Comparison of ENCODE assay signal across 10 cellular contexts in the genomic region with DNA sequence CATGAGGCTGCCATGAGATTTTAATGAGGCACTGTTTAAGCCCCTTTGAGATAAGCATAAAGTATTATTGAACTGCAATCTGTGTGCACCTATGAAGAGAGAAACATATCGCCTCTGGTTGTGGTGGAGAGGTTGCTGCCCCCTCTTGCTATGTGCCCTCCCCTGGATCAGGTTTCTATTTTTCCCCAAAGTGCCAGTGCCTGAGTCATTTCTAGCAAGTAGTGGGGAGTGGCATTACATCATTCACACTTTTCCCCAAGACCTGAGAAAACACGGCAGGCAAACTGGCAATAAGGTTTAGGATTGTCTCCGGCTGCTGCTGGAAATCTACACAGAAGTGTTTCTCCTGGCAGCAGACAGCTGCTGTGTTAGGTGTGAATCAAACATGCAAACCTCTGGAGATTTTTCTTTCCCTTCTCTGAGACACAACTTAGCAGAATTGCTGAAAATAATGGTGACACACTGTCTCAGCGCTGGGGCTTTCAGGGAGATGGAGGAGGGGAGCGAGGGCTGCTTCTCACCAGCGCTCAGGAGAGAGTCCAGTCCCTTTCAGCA. TPM values are rescaled to one million over a fixed set of nuclear protein-coding genes. Genes with fewer than 3 reads are reported as not detected.
DNase-seq lines count a peak whose midpoint lies in the region; ATAC-seq and TF ChIP-seq lines count a peak whose summit lies in the region.
"Had no signal": no experiment of that assay in that cellular context is flagged by ENCODE, and none has a peak within 500 bp of the region (broad histone marks: within the 10 kb centered on the region; RNA-seq: fewer than 3 reads in every experiment).

No MANE protein-coding gene starts in this region.

- TF ChIP-seq CTCF in HEK293 (tag by site-specific recombination; IDR thresholded peaks at IDR 0.05) (no peak), uterus (IDR thresholded peaks at IDR 0.05) (no peak)

- no peak for DNase-seq in CD4-positive, alpha-beta memory T cell
- DNase-seq in activated T-helper 1 cell treated with anti-CD3 and anti-CD28 coated beads, Interleukin-12 subunit alpha, Interleukin-12 subunit beta, Interleukin-2, Interleukin-4 antibody, amounts not matched to agents 30 ng/mL and 10 ng/mL and 1 ng/mL, durations not matched to agents 14 hours and 24 hours and 36 hours (ENCODE audit: low spot score): no peak
- DNase-seq in kidney glomerular epithelial cell (lab: John Stamatoyannopoulos, UW): peak; percentile 19
- no peak for DNase-seq in mesenteric fat pad (ENCODE audit: low spot score)
- DNase-seq in GOT3 (lab: John Stamatoyannopoulos, UW): no peak
- no peak for DNase-seq in uterus
- DNase-seq: OCI-M1 had no signal

- peaks cover 0 to 11% (median 8%) of the 10 kb centered on the region in 8 donors for H3K9me3 Mint-ChIP-seq in CD4-positive, alpha-beta memory T cell
- H3K9me3 Mint-ChIP-seq in activated T-helper 1 cell treated with anti-CD3 and anti-CD28 coated beads, Interleukin-12 subunit alpha, Interleukin-12 subunit beta, Interleukin-2, Interleukin-4 antibody, amounts not matched to agents 30 ng/mL and 10 ng/mL and 1 ng/mL, durations not matched to agents 14 hours and 24 hours and 36 hours: peaks cover 10% of the 10 kb centered on the region

- ATAC-seq in GM21825 (IDR thresholded peaks at IDR 0.05; ENCODE audit: unreplicated experiment): no peak

- no peak overlapping the region for H3K4me3 ChIP-seq in CD4-positive, alpha-beta memory T cell (ENCODE audit: low read length in 2 of 2)
- no peak overlapping the region for H3K4me3 ChIP-seq in HEK293 (ENCODE audit: low read depth, low read length)
- H3K4me3 ChIP-seq in uterus: no peak overlapping the region
- H3K4me3 ChIP-seq: lung had no signal

- POLR2A ChIA-PET in CD4-positive, alpha-beta memory T cell (lab: Charles Lee; ENCODE audit: partially characterized antibody): no interaction called here
- POLR2A ChIA-PET in HEK293 (lab: Yijun Ruan, JAX): no interaction called here

- H3K9me3 ChIP-seq in CD4-positive, alpha-beta memory T cell (ENCODE audit: control insufficient read depth in 1 of 2, low read length in 2 of 2): no peaks in the 10 kb centered on the region
- no peaks in the 10 kb centered on the region for H3K9me3 ChIP-seq in HEK293 (ENCODE audit: control insufficient read depth, insufficient read depth, low read depth, low read length)
- no peaks in the 10 kb centered on the region for H3K9me3 ChIP-seq in uterus

- no peak overlapping the region for H3K4me3 Mint-ChIP-seq in CD4-positive, alpha-beta memory T cell
- H3K4me3 Mint-ChIP-seq in activated T-helper 1 cell treated with anti-CD3 and anti-CD28 coated beads, Interleukin-12 subunit alpha, Interleukin-12 subunit beta, Interleukin-2, Interleukin-4 antibody, amounts not matched to agents 30 ng/mL and 10 ng/mL and 1 ng/mL, durations not matched to agents 14 hours and 24 hours and 36 hours: peak overlapping the region; percentile 81

- intact Hi-C loops in CD4-positive, alpha-beta memory T cell (cut with micrococcal nuclease): loop anchor here (5.0 kb wide), 2 partner anchors 164 to 219 kb away; partner anchors contain the start of gene DHX9
- intact Hi-C loops in activated T-helper 1 cell treated with anti-CD3 and anti-CD28 coated beads, Interleukin-12 subunit alpha, Interleukin-12 subunit beta, Interleukin-2, Interleukin-4 antibody, amounts not matched to agents 30 ng/mL and 10 ng/mL and 1 ng/mL, durations not matched to agents 14 hours and 24 hours and 36 hours (cut with micrococcal nuclease): loop anchor here (5.0 to 10.0 kb wide), 7 partner anchors 371 to 1603 kb away; partner anchors contain the start of genes ARPC5 and SMG7
- intact Hi-C loops in uterus (cut with DNase I; ENCODE audit: low total_unique reads): no loop called here

- H3K36me3 Mint-ChIP-seq in CD4-positive, alpha-beta memory T cell: peaks cover 3% of the 10 kb centered on the region in 2 donors
- H3K36me3 Mint-ChIP-seq in activated T-helper 1 cell treated with anti-CD3 and anti-CD28 coated beads, Interleukin-12 subunit alpha, Interleukin-12 subunit beta, Interleukin-2, Interleukin-4 antibody, amounts not matched to agents 30 ng/mL and 10 ng/mL and 1 ng/mL, durations not matched to agents 14 hours and 24 hours and 36 hours (ENCODE audit: low read depth): peaks cover 6% of the 10 kb centered on the region

- H3K27me3 Mint-ChIP-seq in CD4-positive, alpha-beta memory T cell: peaks cover 2 to 12% of the 10 kb centered on the region in 2 donors
- H3K27me3 Mint-ChIP-seq in activated T-helper 1 cell treated with anti-CD3 and anti-CD28 coated beads, Interleukin-12 subunit alpha, Interleukin-12 subunit beta, Interleukin-2, Interleukin-4 antibody, amounts not matched to agents 30 ng/mL and 10 ng/mL and 1 ng/mL, durations not matched to agents 14 hours and 24 hours and 36 hours (ENCODE audit: insufficient read depth): peaks cover 10% of the 10 kb centered on the region

- H3K27ac ChIP-seq in CD4-positive, alpha-beta memory T cell (ENCODE audit: low read depth, low read length): no peak overlapping the region
- H3K27ac ChIP-seq in HEK293 (ENCODE audit: extremely low read depth, low read depth, low read length) (peak overlapping the region; percentile 70), uterus (peak overlapping the region in 1 of 2 donors; percentile 31)

- no peak for TF ChIP-seq POLR2A in uterus (IDR thresholded peaks at IDR 0.05)

- peaks cover 41% of the 10 kb centered on the region for H3K4me1 ChIP-seq in CD4-positive, alpha-beta memory T cell (ENCODE audit: insufficient read depth, low read length)
- peaks cover 29% of the 10 kb centered on the region for H3K4me1 ChIP-seq in HEK293 (ENCODE audit: control insufficient read depth, insufficient read depth, low read length)
- H3K4me1 ChIP-seq in uterus: no peaks in the 10 kb centered on the region

- H3K27me3 ChIP-seq in CD4-positive, alpha-beta memory T cell (ENCODE audit: insufficient read depth, low read length): no peaks in the 10 kb centered on the region
- no peaks in the 10 kb centered on the region for H3K27me3 ChIP-seq in uterus

- peak overlapping the region in 5 of 7 donors; percentile 2 to 96 (median 57) for H3K27ac Mint-ChIP-seq in CD4-positive, alpha-beta memory T cell
- H3K27ac Mint-ChIP-seq in activated T-helper 1 cell treated with anti-CD3 and anti-CD28 coated beads, Interleukin-12 subunit alpha, Interleukin-12 subunit beta, Interleukin-2, Interleukin-4 antibody, amounts not matched to agents 30 ng/mL and 10 ng/mL and 1 ng/mL, durations not matched to agents 14 hours and 24 hours and 36 hours: peak overlapping the region; percentile 34

- peaks cover 30 to 47% (median 34%) of the 10 kb centered on the region in 4 donors for H3K4me1 Mint-ChIP-seq in CD4-positive, alpha-beta memory T cell
- peaks cover 81% of the 10 kb centered on the region for H3K4me1 Mint-ChIP-seq in activated T-helper 1 cell treated with anti-CD3 and anti-CD28 coated beads, Interleukin-12 subunit alpha, Interleukin-12 subunit beta, Interleukin-2, Interleukin-4 antibody, amounts not matched to agents 30 ng/mL and 10 ng/mL and 1 ng/mL, durations not matched to agents 14 hours and 24 hours and 36 hours (ENCODE audit: low read depth)

- no peaks in the 10 kb centered on the region for H3K36me3 ChIP-seq in CD4-positive, alpha-beta memory T cell (ENCODE audit: insufficient read depth, low read length)
- H3K36me3 ChIP-seq in HEK293 (ENCODE audit: control insufficient read depth in 2 of 2, insufficient read depth in 1 of 2, low read length in 2 of 2): no peaks in the 10 kb centered on the region
- H3K36me3 ChIP-seq in uterus: no peaks in the 10 kb centered on the region

- CTCF ChIA-PET in CD4-positive, alpha-beta memory T cell (lab: Charles Lee; ENCODE audit: partially characterized antibody): interaction anchor here (1.0 to 1.9 kb wide), 2 partner anchors 22 to 165 kb away, joined by 4 to 10 read pairs; no protein-coding TSS in a partner anchor
- CTCF ChIA-PET in HEK293 (lab: Yijun Ruan, JAX): interaction anchor here (0.7 to 6.1 kb wide), 3 partner anchors 15 to 165 kb away, joined by 3 to 41 read pairs (median 4); no protein-coding TSS in a partner anchor

TF ChIP-seq in HEK293, 187 proteins besides CTCF, POLR2A, EP300 and RAD21 (continues in another document):
- TF ChIP-seq, protein P1, sequence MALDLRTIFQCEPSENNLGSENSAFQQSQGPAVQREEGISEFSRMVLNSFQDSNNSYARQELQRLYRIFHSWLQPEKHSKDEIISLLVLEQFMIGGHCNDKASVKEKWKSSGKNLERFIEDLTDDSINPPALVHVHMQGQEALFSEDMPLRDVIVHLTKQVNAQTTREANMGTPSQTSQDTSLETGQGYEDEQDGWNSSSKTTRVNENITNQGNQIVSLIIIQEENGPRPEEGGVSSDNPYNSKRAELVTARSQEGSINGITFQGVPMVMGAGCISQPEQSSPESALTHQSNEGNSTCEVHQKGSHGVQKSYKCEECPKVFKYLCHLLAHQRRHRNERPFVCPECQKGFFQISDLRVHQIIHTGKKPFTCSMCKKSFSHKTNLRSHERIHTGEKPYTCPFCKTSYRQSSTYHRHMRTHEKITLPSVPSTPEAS (tag by site-specific recombination; IDR thresholded peaks at IDR 0.05): peak; percentile 42; the same call in 1 of the 2 replicates
- TF ChIP-seq ZNF610 (tag by site-specific recombination; IDR thresholded peaks at IDR 0.05; ENCODE audit: borderline replicate concordance): no peak; the same call in 1 of the 2 replicates

RNA-seq across cellular contexts. Expression of gene RGS16, which starts 13.6 kb away (rescaled TPM):
- 1 to 10 TPM; 1.3 to 1.4 TPM for total RNA-seq in CD4-positive, alpha-beta memory T cell
- polyA plus RNA-seq in CD4-positive, alpha-beta memory T cell: 1 to 10 TPM; 2.8 to 3.7 TPM
- 138 and 143 TPM in 2 replicates for total RNA-seq in activated T-helper 1 cell treated with anti-CD3 and anti-CD28 coated beads, Interleukin-12 subunit alpha, Interleukin-12 subunit beta, Interleukin-2, Interleukin-4 antibody, amounts not matched to agents 30 ng/mL and 10 ng/mL and 1 ng/mL, durations not matched to agents 14 hours and 24 hours and 36 hours
- total RNA-seq in mesenteric fat pad: 25.0 TPM
- 1 to 10 TPM in 3 of 4 donors, not detected in 1; 1.2 to 3.9 (median 3.5) TPM for total RNA-seq in uterus

RNA-seq across cellular contexts. Expression of gene RNASEL, which starts 28.8 kb away (rescaled TPM):
- 10 to 100 TPM; 33.9 to 35.4 TPM for total RNA-seq in CD4-positive, alpha-beta memory T cell
- 10 to 100 TPM in 1 of 2 donors, 1 to 10 TPM in 1; 4.5 to 11.6 TPM for polyA plus RNA-seq in CD4-positive, alpha-beta memory T cell
- 4.6 and 5.0 TPM in 2 replicates for total RNA-seq in activated T-helper 1 cell treated with anti-CD3 and anti-CD28 coated beads, Interleukin-12 subunit alpha, Interleukin-12 subunit beta, Interleukin-2, Interleukin-4 antibody, amounts not matched to agents 30 ng/mL and 10 ng/mL and 1 ng/mL, durations not matched to agents 14 hours and 24 hours and 36 hours
- total RNA-seq in mesenteric fat pad: 7.3 TPM
- 10 to 100 TPM in 1 of 4 donors, 1 to 10 TPM in 3; 4.1 to 13.4 (median 6.9) TPM for total RNA-seq in uterus
